Comparison of ENCODE assay signal across 1 cellular context in genomic region chr12:120134307-120134980, GRCh38.
TF ChIP-seq lines count a peak whose summit lies in the region.

No MANE protein-coding gene starts in this region.

TF ChIP-seq in H1, 55 proteins besides CTCF, POLR2A, EP300 and RAD21:
- TF ChIP-seq, protein P1, sequence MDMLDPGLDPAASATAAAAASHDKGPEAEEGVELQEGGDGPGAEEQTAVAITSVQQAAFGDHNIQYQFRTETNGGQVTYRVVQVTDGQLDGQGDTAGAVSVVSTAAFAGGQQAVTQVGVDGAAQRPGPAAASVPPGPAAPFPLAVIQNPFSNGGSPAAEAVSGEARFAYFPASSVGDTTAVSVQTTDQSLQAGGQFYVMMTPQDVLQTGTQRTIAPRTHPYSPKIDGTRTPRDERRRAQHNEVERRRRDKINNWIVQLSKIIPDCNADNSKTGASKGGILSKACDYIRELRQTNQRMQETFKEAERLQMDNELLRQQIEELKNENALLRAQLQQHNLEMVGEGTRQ (IDR thresholded peaks at IDR 0.05; ENCODE audit: low read length) = no peak
- no peak for TF ChIP-seq CTBP2 (IDR thresholded peaks at IDR 0.05; ENCODE audit: borderline replicate concordance, insufficient read depth, insufficient read length, low read length)
- no peak for TF ChIP-seq RNF2 (IDR thresholded peaks at IDR 0.05; ENCODE audit: borderline replicate concordance, low read depth, low read length, missing control alignments, poor library complexity, severe bottlenecking)
- no peak for TF ChIP-seq RBBP5 (IDR thresholded peaks at IDR 0.05; ENCODE audit: borderline replicate concordance, low read depth, low read length)
- TF ChIP-seq JUN (IDR thresholded peaks at IDR 0.05; ENCODE audit: low read depth, low read length) = no peak
- no peak for TF ChIP-seq BCL11A (IDR thresholded peaks at IDR 0.05; ENCODE audit: low read depth in 2 of 2, low read length in 2 of 2)
- TF ChIP-seq, protein P2, sequence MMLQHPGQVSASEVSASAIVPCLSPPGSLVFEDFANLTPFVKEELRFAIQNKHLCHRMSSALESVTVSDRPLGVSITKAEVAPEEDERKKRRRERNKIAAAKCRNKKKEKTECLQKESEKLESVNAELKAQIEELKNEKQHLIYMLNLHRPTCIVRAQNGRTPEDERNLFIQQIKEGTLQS (IDR thresholded peaks at IDR 0.05; ENCODE audit: insufficient read depth, low read depth, low read length) = no peak
- TF ChIP-seq HDAC2 (IDR thresholded peaks at IDR 0.05; ENCODE audit: borderline replicate concordance in 1 of 2, low read depth in 2 of 2, low read length in 2 of 2) = no peak
- TF ChIP-seq ZNF274 (IDR thresholded peaks at IDR 0.05; ENCODE audit: borderline replicate concordance, extremely low read depth, low read length) = no peak
- TF ChIP-seq CHD2 (IDR thresholded peaks at IDR 0.05; ENCODE audit: low read length) = no peak
- TF ChIP-seq POLR2AphosphoS5 (IDR thresholded peaks at IDR 0.05; ENCODE audit: low read depth, low read length) = no peak
- no peak for TF ChIP-seq MAFK (IDR thresholded peaks at IDR 0.05; ENCODE audit: low read depth, low read length)
- TF ChIP-seq FOSL1 (IDR thresholded peaks at IDR 0.05; ENCODE audit: insufficient read depth, low read depth, low read length) = no peak
TF ChIP-seq in H1: peak in this region for 0.
